9 cellular contexts compared by ENCODE assay signal in the genomic region with DNA sequence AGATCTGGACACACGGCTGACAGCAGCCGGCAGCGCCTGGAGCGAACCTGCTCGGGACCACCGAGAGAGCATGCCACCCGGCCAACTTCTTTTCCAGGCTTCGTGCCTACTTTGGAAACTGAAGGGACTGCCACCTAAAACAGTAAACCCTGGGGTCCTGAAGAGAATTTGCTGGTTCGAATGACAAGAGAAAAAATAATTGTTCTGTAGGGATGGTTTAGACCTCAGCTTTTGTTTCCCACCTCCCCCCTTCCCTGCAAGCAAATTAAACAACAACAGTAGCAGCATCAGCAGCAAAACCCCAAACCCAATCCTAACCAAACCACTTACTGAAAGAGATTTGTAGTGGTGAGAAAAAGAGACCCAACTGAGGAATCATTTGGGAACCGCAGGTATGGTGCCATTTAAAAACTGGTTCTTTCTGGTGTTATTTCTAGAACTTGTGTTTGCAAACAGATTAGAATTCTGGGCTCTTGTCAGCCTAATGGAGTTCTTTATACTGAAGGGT.
DNase-seq lines count a peak whose midpoint lies in the region; ATAC-seq and TF ChIP-seq lines count a peak whose summit lies in the region.
"Had no signal": no experiment of that assay in that cellular context is flagged by ENCODE, and none has a peak within 500 bp of the region (broad histone marks: within the 10 kb centered on the region; RNA-seq: fewer than 3 reads in every experiment).

No MANE protein-coding gene starts in this region.

- no peak for TF ChIP-seq POLR2A in adrenal gland (IDR thresholded peaks at IDR 0.05)

- peak overlapping the region; percentile 56 for H3K4me3 ChIP-seq in BJ (ENCODE audit: low read depth, low read length)
- H3K4me3 ChIP-seq in iPS-15b (ENCODE audit: low read depth, low read length): peak overlapping the region; percentile 50
- peak overlapping the region; percentile 31 for H3K4me3 ChIP-seq in rectal smooth muscle tissue (ENCODE audit: low read length)
- peak overlapping the region in 1 of 4 donors; percentile 67 for H3K4me3 ChIP-seq in adrenal gland
- H3K4me3 ChIP-seq in PC-9: no peak overlapping the region

- peak overlapping the region; percentile 66; the same call in 1 of the 2 replicates for H3K27ac ChIP-seq in VCaP
- H3K27ac ChIP-seq in rectal smooth muscle tissue (ENCODE audit: low read depth, low read length): no peak overlapping the region
- peak overlapping the region in 1 of 5 donors; percentile 20 for H3K27ac ChIP-seq in adrenal gland
- no peak overlapping the region for H3K27ac ChIP-seq in PC-9

- no peak overlapping the region for H3K27ac Mint-ChIP-seq in activated CD8-positive, alpha-beta memory T cell treated with anti-CD3 and anti-CD28 coated beads, Interleukin-2, amount 10 ng/mL, durations not matched to agents 7 days and 5 days
- H3K27ac Mint-ChIP-seq: T-helper 17 cell had no signal

- POLR2A ChIA-PET in BJ (lab: Charles Lee): no interaction called here
- POLR2A ChIA-PET in PC-9 (lab: Charles Lee; ENCODE audit: unreplicated experiment): no interaction called here

- BruUV-seq in PC-9 (replicated peaks; lab: Mats Ljungman, UMichigan): no TSS peak

- no peak overlapping the region for H3K4me2 ChIP-seq in PC-9

- H3K36me3 ChIP-seq in BJ (ENCODE audit: control insufficient read depth, insufficient read depth, low read length) (no peaks in the 10 kb centered on the region), iPS-15b (ENCODE audit: control insufficient read depth, insufficient read depth, low read length) (no peaks in the 10 kb centered on the region), rectal smooth muscle tissue (ENCODE audit: control insufficient read depth, insufficient read depth, low read length) (no peaks in the 10 kb centered on the region), adrenal gland (replicated peaks in 1 of 2) (no peaks in the 10 kb centered on the region), PC-9 (ENCODE audit: low read depth) (no peaks in the 10 kb centered on the region)

- DNase-seq in BJ (ENCODE audit: low read depth): no peak
- no peak for DNase-seq in adrenal gland
- DNase-seq in PC-9: no peak
- no peak for DNase-seq in activated CD8-positive, alpha-beta memory T cell treated with anti-CD3 and anti-CD28 coated beads, Interleukin-2, amount 10 ng/mL, durations not matched to agents 7 days and 5 days
- DNase-seq: T-helper 17 cell had no signal

- peaks cover 41% of the 10 kb centered on the region for H3K27me3 Mint-ChIP-seq in activated CD8-positive, alpha-beta memory T cell treated with anti-CD3 and anti-CD28 coated beads, Interleukin-2, amount 10 ng/mL, durations not matched to agents 7 days and 5 days

- H3K9me2 ChIP-seq in PC-9 (ENCODE audit: insufficient read depth): no peaks in the 10 kb centered on the region

- TF ChIP-seq CTCF in BJ (IDR thresholded peaks at IDR 0.05; ENCODE audit: insufficient read depth, low read depth, low read length) (no peak), VCaP (conservative IDR thresholded peaks at IDR 0.05) (no peak), adrenal gland (IDR thresholded peaks at IDR 0.05) (no peak), PC-9 (conservative IDR thresholded peaks at IDR 0.05) (no peak)

- H3K79me2 ChIP-seq in PC-9 (ENCODE audit: low read depth): no peaks in the 10 kb centered on the region

- no peaks in the 10 kb centered on the region for H3K9me3 Mint-ChIP-seq in activated CD8-positive, alpha-beta memory T cell treated with anti-CD3 and anti-CD28 coated beads, Interleukin-2, amount 10 ng/mL, durations not matched to agents 7 days and 5 days (ENCODE audit: low read depth)

- H3K9me3 ChIP-seq in iPS-15b (ENCODE audit: control insufficient read depth, insufficient read depth, low read length): no peaks in the 10 kb centered on the region
- no peaks in the 10 kb centered on the region for H3K9me3 ChIP-seq in adrenal gland (replicated peaks in 1 of 3)
- H3K9me3 ChIP-seq in PC-9 (ENCODE audit: insufficient read depth, low read depth): no peaks in the 10 kb centered on the region

- H4K20me1 ChIP-seq in PC-9 (ENCODE audit: insufficient read depth): no peaks in the 10 kb centered on the region; the same call in 1 of the 2 replicates

- no peak for ATAC-seq in activated CD8-positive, alpha-beta memory T cell treated with anti-CD3 and anti-CD28 coated beads, Interleukin-2, amount 10 ng/mL, durations not matched to agents 7 days and 5 days
- ATAC-seq in GM21515 (IDR thresholded peaks at IDR 0.05; ENCODE audit: unreplicated experiment): no peak
- ATAC-seq: T-helper 17 cell had no signal

- H3K9ac ChIP-seq in iPS-15b (ENCODE audit: low read depth, low read length) (no peak overlapping the region), rectal smooth muscle tissue (ENCODE audit: low read length) (no peak overlapping the region)

- WGBS in adrenal gland, 4 donors: 18 to 32% (median 24%) methylated on average over 10 of the region's 10 CpGs

- no peaks in the 10 kb centered on the region for H3F3A ChIP-seq in PC-9 (ENCODE audit: insufficient read depth, low read depth)

- no peak overlapping the region for H2AFZ ChIP-seq in PC-9

- CTCF ChIA-PET in BJ (lab: Yijun Ruan, JAX): no interaction called here
- CTCF ChIA-PET in PC-9 (lab: Charles Lee): no interaction called here
- CTCF ChIA-PET in activated CD8-positive, alpha-beta memory T cell treated with anti-CD3 and anti-CD28 coated beads, Interleukin-2, amount 10 ng/mL, durations not matched to agents 7 days and 5 days (lab: Charles Lee): no interaction called here

- no peak overlapping the region for H3K4me3 Mint-ChIP-seq in activated CD8-positive, alpha-beta memory T cell treated with anti-CD3 and anti-CD28 coated beads, Interleukin-2, amount 10 ng/mL, durations not matched to agents 7 days and 5 days

- no peaks in the 10 kb centered on the region for H3K4me1 ChIP-seq in iPS-15b (ENCODE audit: control insufficient read depth, insufficient read depth, low read length)
- no peaks in the 10 kb centered on the region for H3K4me1 ChIP-seq in rectal smooth muscle tissue (ENCODE audit: control insufficient read depth, insufficient read depth, low read length)
- H3K4me1 ChIP-seq in adrenal gland (replicated peaks in 1 of 2): peaks cover 8% of the 10 kb centered on the region in 2 donors
- no peaks in the 10 kb centered on the region for H3K4me1 ChIP-seq in PC-9 (replicated peaks; ENCODE audit: insufficient read depth)

- intact Hi-C loops in adrenal gland (cut with DNase I) (no loop called here), PC-9 (cut with micrococcal nuclease; ENCODE audit: unreplicated experiment) (no loop called here)

- H3K4me1 Mint-ChIP-seq in activated CD8-positive, alpha-beta memory T cell treated with anti-CD3 and anti-CD28 coated beads, Interleukin-2, amount 10 ng/mL, durations not matched to agents 7 days and 5 days: peaks cover 3% of the 10 kb centered on the region

- H3K27me3 ChIP-seq in BJ (ENCODE audit: control insufficient read depth, insufficient read depth, low read length): no peaks in the 10 kb centered on the region; the same call in 1 of the 2 replicates
- peaks cover 40% of the 10 kb centered on the region for H3K27me3 ChIP-seq in iPS-15b (ENCODE audit: control insufficient read depth, insufficient read depth, low read length)
- no peaks in the 10 kb centered on the region for H3K27me3 ChIP-seq in rectal smooth muscle tissue (ENCODE audit: control insufficient read depth, insufficient read depth, low read length)
- peaks cover 14% of the 10 kb centered on the region for H3K27me3 ChIP-seq in adrenal gland
- no peaks in the 10 kb centered on the region for H3K27me3 ChIP-seq in PC-9 (ENCODE audit: insufficient read depth, low read depth)

- peaks cover 6% of the 10 kb centered on the region for H3K36me3 Mint-ChIP-seq in activated CD8-positive, alpha-beta memory T cell treated with anti-CD3 and anti-CD28 coated beads, Interleukin-2, amount 10 ng/mL, durations not matched to agents 7 days and 5 days
